Comparison of ENCODE assay signal across 9 cellular contexts in the genomic region with DNA sequence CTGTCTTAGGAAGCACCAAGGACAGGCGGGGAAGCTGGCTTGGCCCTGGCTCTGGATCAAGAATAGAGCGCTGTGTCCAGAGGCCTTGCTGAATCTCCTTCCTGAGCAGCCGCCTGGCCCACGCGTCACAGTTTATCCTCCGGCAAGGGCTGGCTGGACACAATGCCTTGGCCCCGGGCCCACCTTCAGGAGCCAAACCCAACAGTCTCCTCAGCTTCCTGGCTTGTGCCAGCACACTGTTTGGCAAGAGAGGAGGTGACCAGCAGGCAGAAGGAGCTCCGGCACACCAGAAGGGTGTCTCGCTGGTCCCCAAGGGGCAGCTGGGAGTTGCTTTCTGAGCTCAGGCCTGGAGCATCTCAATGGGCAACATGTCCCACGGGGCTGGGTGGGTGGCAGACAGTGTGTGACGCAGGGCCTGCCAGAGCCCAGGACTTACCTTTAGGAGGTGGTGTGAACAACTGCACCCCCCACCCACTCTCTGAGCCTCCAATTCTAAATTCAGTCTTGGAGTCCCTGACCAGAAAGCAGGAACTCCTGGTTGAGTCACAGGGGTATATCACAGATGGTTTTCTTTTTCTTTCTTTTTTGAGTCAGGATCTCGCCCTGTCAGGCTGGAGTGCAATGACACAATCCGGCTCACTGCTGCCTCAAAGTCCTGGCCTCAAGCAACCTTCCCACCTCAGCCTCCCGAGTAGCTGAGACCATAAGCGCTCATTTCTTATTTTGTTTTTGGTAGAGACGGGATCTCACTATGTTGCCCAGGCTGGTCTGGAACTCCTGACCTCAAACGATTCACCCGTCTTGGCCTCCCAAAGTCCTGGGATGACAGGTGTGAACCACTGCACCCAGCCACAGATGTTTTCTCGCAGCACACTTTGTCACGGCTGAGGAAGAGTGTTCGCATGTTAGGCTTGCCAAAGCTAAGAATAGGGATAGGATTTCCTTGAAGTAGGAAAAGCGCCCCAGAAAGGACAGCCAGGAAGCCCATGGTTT.
A peak's percentile ranks its signal among the peaks of the same experiment; 100 is the strongest.
DNase-seq lines count a peak whose midpoint lies in the region; ATAC-seq and TF ChIP-seq lines count a peak whose summit lies in the region.
"Had no signal": no experiment of that assay in that cellular context is flagged by ENCODE, and none has a peak within 500 bp of the region (broad histone marks: within the 10 kb centered on the region; RNA-seq: fewer than 3 reads in every experiment).

No MANE protein-coding gene starts in this region.

- H3K27me3 ChIP-seq in tibial nerve = no peaks in the 10 kb centered on the region

- intact Hi-C loops in left colon (cut with DNase I, micrococcal nuclease) = no loop called here

- H3K4me1 ChIP-seq in tibial nerve = peaks cover 0 to 15% (median 2%) of the 10 kb centered on the region in 4 donors

- DNase-seq in DMS 273 (lab: John Stamatoyannopoulos, UW; ENCODE audit: unreplicated experiment) (peak; percentile 19), DMS 273 treated with DMSO at 0.1 percent for 48 hours (lab: John Stamatoyannopoulos, UW) (no peak), astrocyte of the hippocampus (ENCODE audit: low read depth, low spot score) (peak; percentile 86), left colon (peak; percentile 51 to 72), tibial nerve (ENCODE audit: low spot score in 2 of 2) (peak; percentile 59 to 61), epidermal melanocyte (ENCODE audit: insufficient read length, low spot score) (no peak)
- DNase-seq in stimulated activated naive CD4-positive, alpha-beta T cell (lab: John Stamatoyannopoulos, UW) = no peak

- H3K4me3 ChIP-seq in tibial nerve = no peak overlapping the region

- ATAC-seq in left colon (peak; percentile 33), GM19324 (IDR thresholded peaks at IDR 0.05; ENCODE audit: low FRiP score, unreplicated experiment) (no peak)

- no peaks in the 10 kb centered on the region for H3K36me3 ChIP-seq in tibial nerve

- 70 to 78% methylated on average over 11 to 22 of the region's 22 CpGs for WGBS in tibial nerve, 2 donors

- TF ChIP-seq EP300 in tibial nerve (IDR thresholded peaks at IDR 0.05) = peak in 1 of 2 donors; percentile 55

- peak overlapping the region in 1 of 4 donors; percentile 20 for H3K27ac ChIP-seq in tibial nerve
- H3K27ac ChIP-seq: 22Rv1 had no signal

- H3K9me3 ChIP-seq in tibial nerve = no peaks in the 10 kb centered on the region

- TF ChIP-seq CTCF in tibial nerve (IDR thresholded peaks at IDR 0.05) = no peak

- no peak for TF ChIP-seq POLR2A in tibial nerve (IDR thresholded peaks at IDR 0.05)

Comparison
In these comparisons a context has a peak if more than half of its experiments do, and no peak if none do; other contexts are left out.
1. DNase-seq: peak in DMS 273 (single experiment), astrocyte of the hippocampus (single experiment), left colon (2 of 2) and tibial nerve (2 of 2); none in DMS 273 treated with DMSO at 0.1 percent for 48 hours (single experiment), epidermal melanocyte (single experiment) and stimulated activated naive CD4-positive, alpha-beta T cell (0 of 6).